ENCODE assay signal across 15 cellular contexts in genomic region chr6:157283900-157284737, GRCh38. TPM values are rescaled to one million over a fixed set of nuclear protein-coding genes. Genes with fewer than 3 reads are reported as not detected.
A peak's percentile ranks its signal among the peaks of the same experiment; 100 is the strongest.
DNase-seq lines count a peak whose midpoint lies in the region; ATAC-seq and TF ChIP-seq lines count a peak whose summit lies in the region.
"Had no signal": no experiment of that assay in that cellular context is flagged by ENCODE, and none has a peak within 500 bp of the region (broad histone marks: within the 10 kb centered on the region; RNA-seq: fewer than 3 reads in every experiment).

No MANE protein-coding gene starts in this region.

- no peak for TF ChIP-seq CTCF in HEK293 (tag by site-specific recombination; IDR thresholded peaks at IDR 0.05)

- ATAC-seq in stimulated activated effector memory CD8-positive, alpha-beta T cell treated with anti-CD3 and anti-CD28 coated beads, Interleukin-12 subunit alpha, Interleukin-12 subunit beta, amount 100 ng/mL, for 72 hours: peak; percentile 11
- no peak for ATAC-seq in GM18867 (IDR thresholded peaks at IDR 0.05; ENCODE audit: unreplicated experiment)
- ATAC-seq: CD8-positive, alpha-beta T cell; GM12878 had no signal

- no peak overlapping the region for H3K4me3 ChIP-seq in HEK293 (ENCODE audit: low read depth, low read length)
- H3K4me3 ChIP-seq: BLaER1 treated with 17β-estradiol and CSF1 and Interleukin-3, amounts not matched to agents 10 nM and 100 nM; GM12878; GM23248; HAP-1 had no signal

- CTCF ChIA-PET in HEK293 (lab: Yijun Ruan, JAX): interaction anchor here (1.1 kb wide), 1 partner anchor 9 kb away, joined by 5 read pairs; no protein-coding TSS in a partner anchor

- POLR2A ChIA-PET in HEK293 (lab: Yijun Ruan, JAX): no interaction called here

- DNase-seq in activated CD8-positive, alpha-beta memory T cell treated with anti-CD3 and anti-CD28 coated beads, Interleukin-2, amount 50 U/mL, for 48 hours: peak; percentile 38
- DNase-seq in mesenteric fat pad (ENCODE audit: low spot score) (peak; percentile 75), DMS79 (lab: John Stamatoyannopoulos, UW) (no peak)
- no peak for DNase-seq in stimulated activated effector memory CD8-positive, alpha-beta T cell treated with anti-CD3 and anti-CD28 coated beads, Interleukin-12 subunit alpha, Interleukin-12 subunit beta, amount 100 ng/mL, for 72 hours (ENCODE audit: low spot score in 2 of 2)
- DNase-seq: Calu3, DND-41, EL had no signal

- peaks cover 0 to 20% of the 10 kb centered on the region in 2 experiments; a peak in 1 of 3 replicates for H3K36me3 ChIP-seq in HEK293 (ENCODE audit: control insufficient read depth in 2 of 2, insufficient read depth in 1 of 2, low read length in 2 of 2)
- H3K36me3 ChIP-seq: HAP-1 had no signal

- H3K9me3 ChIP-seq in HEK293 (ENCODE audit: control insufficient read depth, insufficient read depth, low read depth, low read length): no peaks in the 10 kb centered on the region
- H3K9me3 ChIP-seq: BLaER1 treated with 17β-estradiol and CSF1 and Interleukin-3, amounts not matched to agents 10 nM and 100 nM; HAP-1 had no signal

- no peaks in the 10 kb centered on the region for H3K4me1 ChIP-seq in HEK293 (ENCODE audit: control insufficient read depth, insufficient read depth, low read length)
- H3K4me1 ChIP-seq: HAP-1 had no signal

- peaks cover 6% of the 10 kb centered on the region for H3K4me1 Mint-ChIP-seq in stimulated activated effector memory CD8-positive, alpha-beta T cell treated with anti-CD3 and anti-CD28 coated beads, Interleukin-12 subunit alpha, Interleukin-12 subunit beta, amount 100 ng/mL, for 72 hours

- no peak overlapping the region for H3K27ac Mint-ChIP-seq in stimulated activated effector memory CD8-positive, alpha-beta T cell treated with anti-CD3 and anti-CD28 coated beads, Interleukin-12 subunit alpha, Interleukin-12 subunit beta, amount 100 ng/mL, for 72 hours
- H3K27ac Mint-ChIP-seq: B cell; CD8-positive, alpha-beta T cell had no signal

- H3K9me3 Mint-ChIP-seq in stimulated activated effector memory CD8-positive, alpha-beta T cell treated with anti-CD3 and anti-CD28 coated beads, Interleukin-12 subunit alpha, Interleukin-12 subunit beta, amount 100 ng/mL, for 72 hours: no peaks in the 10 kb centered on the region
- H3K9me3 Mint-ChIP-seq: CD8-positive, alpha-beta T cell had no signal

- peaks cover 5% of the 10 kb centered on the region for H3K36me3 Mint-ChIP-seq in stimulated activated effector memory CD8-positive, alpha-beta T cell treated with anti-CD3 and anti-CD28 coated beads, Interleukin-12 subunit alpha, Interleukin-12 subunit beta, amount 100 ng/mL, for 72 hours

- H3K4me3 Mint-ChIP-seq in stimulated activated effector memory CD8-positive, alpha-beta T cell treated with anti-CD3 and anti-CD28 coated beads, Interleukin-12 subunit alpha, Interleukin-12 subunit beta, amount 100 ng/mL, for 72 hours: no peak overlapping the region
- H3K4me3 Mint-ChIP-seq: B cell; CD8-positive, alpha-beta T cell had no signal

- H3K27ac ChIP-seq in HEK293 (ENCODE audit: extremely low read depth, low read depth, low read length): no peak overlapping the region
- H3K27ac ChIP-seq: BLaER1 treated with 17β-estradiol and CSF1 and Interleukin-3, amounts not matched to agents 10 nM and 100 nM; GM23248 had no signal

TF ChIP-seq in HEK293, 187 proteins besides CTCF, POLR2A, EP300 and RAD21:
- TF ChIP-seq HOXD13 (CRISPR knock-in tag; IDR thresholded peaks at IDR 0.05; ENCODE audit: borderline replicate concordance) (no peak), ZFHX2 (tag by site-specific recombination; conservative IDR thresholded peaks at IDR 0.05) (peak; percentile 72), ZNF433 (tag by site-specific recombination; IDR thresholded peaks at IDR 0.05; ENCODE audit: low read depth) (no peak), ZNF404 (tag by site-specific recombination; IDR thresholded peaks at IDR 0.05) (no peak), EGR2 (tag by site-specific recombination; IDR thresholded peaks at IDR 0.05; ENCODE audit: low read depth) (peak; percentile 64)
TF ChIP-seq in HEK293: peak in this region for 2.

RNA-seq across cellular contexts. Expression of gene TMEM242, which starts 39.2 kb away (rescaled TPM):
- total RNA-seq in mesenteric fat pad: 9.6 TPM

Comparison
In these comparisons a context has a peak if more than half of its experiments do, and no peak if none do; other contexts are left out.
1. DNase-seq: peak in activated CD8-positive, alpha-beta memory T cell treated with anti-CD3 and anti-CD28 coated beads, Interleukin-2, amount 50 U/mL, for 48 hours (single experiment) and mesenteric fat pad (single experiment); none in stimulated activated effector memory CD8-positive, alpha-beta T cell treated with anti-CD3 and anti-CD28 coated beads, Interleukin-12 subunit alpha, Interleukin-12 subunit beta, amount 100 ng/mL, for 72 hours (0 of 2) and DMS79 (single experiment).